In the genomic region with DNA sequence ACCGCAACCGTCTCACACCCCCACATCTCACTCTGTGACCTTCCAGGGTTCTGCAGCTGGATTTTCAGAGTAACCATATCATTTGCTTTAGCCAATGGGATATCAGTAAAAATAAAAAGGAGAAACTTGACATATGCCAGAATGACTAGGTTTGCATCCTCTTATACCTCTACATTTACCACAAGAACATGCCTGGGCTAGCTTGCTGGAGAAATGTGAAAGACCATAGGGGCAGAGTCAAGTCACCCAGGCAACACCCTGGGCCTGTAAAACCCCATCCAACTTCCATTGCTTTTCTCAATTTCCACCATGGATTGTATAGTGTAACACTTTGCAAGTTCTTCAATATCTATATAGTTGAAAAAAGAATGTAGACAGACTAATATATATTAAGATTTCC, we compare ENCODE assay signal across 17 cellular contexts.
DNase-seq lines count a peak whose midpoint lies in the region; ATAC-seq, FAIRE-seq and TF ChIP-seq lines count a peak whose summit lies in the region.
"Had no signal": no experiment of that assay in that cellular context is flagged by ENCODE, and none has a peak within 500 bp of the region (broad histone marks: within the 10 kb centered on the region; RNA-seq: fewer than 3 reads in every experiment).

No MANE protein-coding gene starts in this region.

- no peak for TF ChIP-seq EP300 in sigmoid colon (IDR thresholded peaks at IDR 0.05)

- peaks cover 4% of the 10 kb centered on the region for H3K9me3 Mint-ChIP-seq in astrocyte (ENCODE audit: unreplicated experiment)

- H3K9me3 ChIP-seq in astrocyte (ENCODE audit: insufficient read depth, low read depth, low read length) (no peaks in the 10 kb centered on the region), sigmoid colon (no peaks in the 10 kb centered on the region), prostate gland (no peaks in the 10 kb centered on the region)
- H3K9me3 ChIP-seq: Caco-2, HAP-1 had no signal

- no peak overlapping the region for H3K9ac ChIP-seq in astrocyte (ENCODE audit: low read length)

- no peaks in the 10 kb centered on the region for H3K27me3 Mint-ChIP-seq in astrocyte (ENCODE audit: low read depth, unreplicated experiment)
- H3K27me3 Mint-ChIP-seq: CD8-positive, alpha-beta memory T cell had no signal

- no peaks in the 10 kb centered on the region for H3K36me3 Mint-ChIP-seq in astrocyte (ENCODE audit: low read depth, unreplicated experiment)
- H3K36me3 Mint-ChIP-seq: CD14-positive monocyte; CD8-positive, alpha-beta memory T cell had no signal

- H3K27ac ChIP-seq in astrocyte (ENCODE audit: low read depth, low read length) (no peak overlapping the region), foreskin keratinocyte (no peak overlapping the region), sigmoid colon (no peak overlapping the region), prostate gland (no peak overlapping the region)

- H3K4me1 ChIP-seq in astrocyte (ENCODE audit: insufficient read depth, low read length) (no peaks in the 10 kb centered on the region), foreskin keratinocyte (no peaks in the 10 kb centered on the region), sigmoid colon (no peaks in the 10 kb centered on the region), prostate gland (replicated peaks) (no peaks in the 10 kb centered on the region)
- H3K4me1 ChIP-seq: Caco-2, HAP-1 had no signal

- H3K36me3 ChIP-seq in astrocyte (ENCODE audit: insufficient read depth, low read length) = no peaks in the 10 kb centered on the region
- no peaks in the 10 kb centered on the region for H3K36me3 ChIP-seq in sigmoid colon
- no peaks in the 10 kb centered on the region for H3K36me3 ChIP-seq in prostate gland
- H3K36me3 ChIP-seq: HAP-1 had no signal

- no peaks in the 10 kb centered on the region for H3K27me3 ChIP-seq in astrocyte (ENCODE audit: insufficient read depth, low read length)
- no peaks in the 10 kb centered on the region for H3K27me3 ChIP-seq in foreskin keratinocyte
- no peaks in the 10 kb centered on the region for H3K27me3 ChIP-seq in sigmoid colon
- H3K27me3 ChIP-seq in prostate gland (replicated peaks; ENCODE audit: insufficient read depth) = no peaks in the 10 kb centered on the region

- H3K4me3 ChIP-seq in GM12865 (ENCODE audit: low read depth, low read length) (no peak overlapping the region), astrocyte (ENCODE audit: insufficient read depth, low read depth, low read length) (no peak overlapping the region), sigmoid colon (no peak overlapping the region), prostate gland (no peak overlapping the region)
- H3K4me3 ChIP-seq: HAP-1 had no signal

- 99% methylated on average over 2 of the region's 2 CpGs for whole genome bisulfite sequencing in sigmoid colon, 2 donors
- 96% methylated on average over 2 of the region's 2 CpGs for WGBS in prostate gland

- H3K79me2 ChIP-seq in astrocyte (ENCODE audit: insufficient read depth, low read length) = no peaks in the 10 kb centered on the region

- H3K27ac Mint-ChIP-seq in astrocyte (ENCODE audit: unreplicated experiment) = peak overlapping the region; percentile 24
- H3K27ac Mint-ChIP-seq: CD14-positive monocyte; CD8-positive, alpha-beta memory T cell had no signal

- no peaks in the 10 kb centered on the region for H4K20me1 ChIP-seq in astrocyte (ENCODE audit: insufficient read depth, low read length)

- no peak overlapping the region for H3K4me2 ChIP-seq in astrocyte (ENCODE audit: low read length)

- TF ChIP-seq POLR2A in sigmoid colon (IDR thresholded peaks at IDR 0.05) (no peak), prostate gland (IDR thresholded peaks at IDR 0.05) (no peak)

- no peak overlapping the region for H3K4me3 Mint-ChIP-seq in astrocyte (ENCODE audit: unreplicated experiment)
- H3K4me3 Mint-ChIP-seq: CD14-positive monocyte; CD8-positive, alpha-beta memory T cell had no signal

- H3K4me1 Mint-ChIP-seq in astrocyte (ENCODE audit: low read depth, unreplicated experiment) = no peaks in the 10 kb centered on the region
- H3K4me1 Mint-ChIP-seq: CD14-positive monocyte; CD8-positive, alpha-beta memory T cell had no signal

- FAIRE-seq in astrocyte (lab: Jason Lieb, UNC) = no peak
- FAIRE-seq: A204.1 had no signal

- no peak overlapping the region for H2AFZ ChIP-seq in astrocyte (ENCODE audit: low read depth, low read length)

- peak; percentile 6 for DNase-seq in GM12865 (ENCODE audit: low read depth)
- DNase-seq in astrocyte (ENCODE audit: low read depth) = no peak
- peak; percentile 54 to 72 for DNase-seq in foreskin keratinocyte
- DNase-seq in sigmoid colon = no peak
- DNase-seq in prostate gland (ENCODE audit: low spot score) = no peak
- no peak for DNase-seq in medulla oblongata (ENCODE audit: extremely low spot score)
- DNase-seq: Caco-2; CD8-positive, alpha-beta memory T cell; DND-41; GDM1; GOT3; IMR-90; KG1 had no signal

- ATAC-seq in HG03432 (IDR thresholded peaks at IDR 0.05; ENCODE audit: unreplicated experiment) = peak; percentile 65
- peak; percentile 47 for ATAC-seq in foreskin keratinocyte

- TF ChIP-seq CTCF in GM12865 (IDR thresholded peaks at IDR 0.05; ENCODE audit: insufficient read depth, low read depth, low read length, missing control alignments) = no peak
- no peak for TF ChIP-seq CTCF in astrocyte (IDR thresholded peaks at IDR 0.05; ENCODE audit: insufficient read depth, low read depth, low read length)
- TF ChIP-seq CTCF in foreskin keratinocyte (conservative IDR thresholded peaks at IDR 0.05) = no peak
- no peak for TF ChIP-seq CTCF in sigmoid colon (IDR thresholded peaks at IDR 0.05)
- no peak for TF ChIP-seq CTCF in prostate gland (IDR thresholded peaks at IDR 0.05)

- intact Hi-C loops in sigmoid colon (cut with DNase I) = no loop called here
- intact Hi-C loops in prostate gland (cut with DNase I) = no loop called here

Comparison
In these comparisons a context has a peak if more than half of its experiments do, and no peak if none do; other contexts are left out.
1. DNase-seq: peak in GM12865 (single experiment) and foreskin keratinocyte (2 of 2); none in astrocyte (single experiment), sigmoid colon (single experiment), prostate gland (single experiment) and medulla oblongata (single experiment).